Comparison of ENCODE assay signal across 8 cellular contexts in genomic region chr11:68031136-68031459, GRCh38. TPM values are rescaled to one million over a fixed set of nuclear protein-coding genes. Genes with fewer than 3 reads are reported as not detected.
DNase-seq lines count a peak whose midpoint lies in the region; ATAC-seq and TF ChIP-seq lines count a peak whose summit lies in the region.

No MANE protein-coding gene starts in this region.

- peak overlapping the region; percentile 90 to 98 (median 95) for H3K27ac Mint-ChIP-seq in CD4-positive, CD25-positive, alpha-beta regulatory T cell
- peak overlapping the region; percentile 73 to 98 (median 92) for H3K27ac Mint-ChIP-seq in naive thymus-derived CD4-positive, alpha-beta T cell

- peaks cover 27% of the 10 kb centered on the region for H3K79me2 ChIP-seq in OCI-LY3 (ENCODE audit: low read length)

- peak overlapping the region; percentile 58; the same call in 1 of the 2 replicates for H2AFZ ChIP-seq in OCI-LY3 (ENCODE audit: low read depth, low read length)

- peaks cover 0 to 2% (median 0%) of the 10 kb centered on the region in 7 donors for H3K9me3 Mint-ChIP-seq in CD4-positive, CD25-positive, alpha-beta regulatory T cell
- no peaks in the 10 kb centered on the region for H3K9me3 Mint-ChIP-seq in naive thymus-derived CD4-positive, alpha-beta T cell

- H3K4me1 Mint-ChIP-seq in CD4-positive, CD25-positive, alpha-beta regulatory T cell, result peaks cover 0 to 31% (median 10%) of the 10 kb centered on the region in 4 donors
- H3K4me1 Mint-ChIP-seq in naive thymus-derived CD4-positive, alpha-beta T cell, result peaks cover 12 to 32% (median 23%) of the 10 kb centered on the region in 7 donors

- peak overlapping the region; percentile 80 for H3K4me3 ChIP-seq in CD4-positive, CD25-positive, alpha-beta regulatory T cell (ENCODE audit: low read depth, low read length)
- H3K4me3 ChIP-seq in OCI-LY3 (ENCODE audit: low read length), result peak overlapping the region; percentile 92
- peak overlapping the region; percentile 74 for H3K4me3 ChIP-seq in effector memory CD4-positive, alpha-beta T cell (ENCODE audit: insufficient read depth, low read depth, low read length, poor library complexity, severe bottlenecking)
- peak overlapping the region; percentile 98 for H3K4me3 ChIP-seq in naive thymus-derived CD4-positive, alpha-beta T cell (ENCODE audit: low read length)

- peak overlapping the region; percentile 87 for H3K4me2 ChIP-seq in OCI-LY3 (ENCODE audit: low read length)

- CTCF ChIA-PET in naive thymus-derived CD4-positive, alpha-beta T cell (lab: Charles Lee), result interaction anchor here (0.6 to 0.7 kb wide), 2 partner anchors 168 to 547 kb away, joined by 3 read pairs; no protein-coding TSS in a partner anchor

- POLR2A ChIA-PET in naive thymus-derived CD4-positive, alpha-beta T cell (lab: Charles Lee), result interaction anchor here (0.8 to 1.9 kb wide), 5 partner anchors 8 to 28 kb away, joined by 3 to 6 read pairs (median 4); partner anchors contain the start of gene TCIRG1

- TF ChIP-seq CTCF in OCI-LY3 (IDR thresholded peaks at IDR 0.05; ENCODE audit: low read depth, low read length), result no peak

- H3K27me3 Mint-ChIP-seq in CD4-positive, CD25-positive, alpha-beta regulatory T cell, result peaks cover 6% of the 10 kb centered on the region
- H3K27me3 Mint-ChIP-seq in naive thymus-derived CD4-positive, alpha-beta T cell, result no peaks in the 10 kb centered on the region

- no peaks in the 10 kb centered on the region for H3K27me3 ChIP-seq in CD4-positive, CD25-positive, alpha-beta regulatory T cell (ENCODE audit: control insufficient read depth, insufficient read depth, low read length)
- H3K27me3 ChIP-seq in OCI-LY3 (ENCODE audit: low read depth, low read length), result no peaks in the 10 kb centered on the region
- no peaks in the 10 kb centered on the region for H3K27me3 ChIP-seq in effector memory CD4-positive, alpha-beta T cell (replicated peaks; ENCODE audit: control insufficient read depth, insufficient read depth, low read length, poor library complexity, severe bottlenecking)
- no peaks in the 10 kb centered on the region for H3K27me3 ChIP-seq in naive thymus-derived CD4-positive, alpha-beta T cell (ENCODE audit: control insufficient read depth in 2 of 2, insufficient read depth in 2 of 2, low read length in 2 of 2)

- H3K36me3 Mint-ChIP-seq in CD4-positive, CD25-positive, alpha-beta regulatory T cell, result peaks cover 4% of the 10 kb centered on the region
- H3K36me3 Mint-ChIP-seq in naive thymus-derived CD4-positive, alpha-beta T cell, result peaks cover 0 to 13% (median 3%) of the 10 kb centered on the region in 5 donors

- peak overlapping the region; percentile 95 to 99 (median 96) for H3K4me3 Mint-ChIP-seq in CD4-positive, CD25-positive, alpha-beta regulatory T cell
- peak overlapping the region; percentile 90 to 99 (median 96) for H3K4me3 Mint-ChIP-seq in naive thymus-derived CD4-positive, alpha-beta T cell

- peak overlapping the region; percentile 95 for H3K9ac ChIP-seq in OCI-LY3 (ENCODE audit: low read length)

- H4K20me1 ChIP-seq in OCI-LY3 (ENCODE audit: insufficient read depth, low read length), result no peaks in the 10 kb centered on the region

- H3K4me1 ChIP-seq in CD4-positive, CD25-positive, alpha-beta regulatory T cell (ENCODE audit: control insufficient read depth, insufficient read depth, low read length, poor library complexity, severe bottlenecking), result peaks cover 23% of the 10 kb centered on the region
- peaks cover 16% of the 10 kb centered on the region for H3K4me1 ChIP-seq in OCI-LY3 (ENCODE audit: low read length)
- peaks cover 13% of the 10 kb centered on the region for H3K4me1 ChIP-seq in effector memory CD4-positive, alpha-beta T cell (ENCODE audit: control insufficient read depth, insufficient read depth, low read length, poor library complexity, severe bottlenecking)
- H3K4me1 ChIP-seq in naive thymus-derived CD4-positive, alpha-beta T cell (ENCODE audit: control insufficient read depth in 2 of 2, insufficient read depth in 2 of 2, low read length in 2 of 2), result peaks cover 11 to 16% of the 10 kb centered on the region in 2 donors

- H3K9me3 ChIP-seq in CD4-positive, CD25-positive, alpha-beta regulatory T cell (ENCODE audit: control insufficient read depth in 2 of 2, low read length in 2 of 2), result no peaks in the 10 kb centered on the region
- no peaks in the 10 kb centered on the region for H3K9me3 ChIP-seq in OCI-LY3 (ENCODE audit: insufficient read depth, low read length)
- H3K9me3 ChIP-seq in effector memory CD4-positive, alpha-beta T cell (ENCODE audit: control insufficient read depth, low read length), result no peaks in the 10 kb centered on the region
- no peaks in the 10 kb centered on the region for H3K9me3 ChIP-seq in naive thymus-derived CD4-positive, alpha-beta T cell (ENCODE audit: control insufficient read depth in 2 of 3, low read length in 3 of 3)

- intact Hi-C loops in naive thymus-derived CD4-positive, alpha-beta T cell (cut with micrococcal nuclease), result loop anchor here (2.0 to 10.0 kb wide), 4 partner anchors 184 to 1018 kb away; partner anchors contain the start of genes C11orf24 (in 1 of the 2), KMT5B (in 1 of the 2), PPP6R3 (in 1 of the 2) and TPCN2 (in 1 of the 2)
- intact Hi-C loops in head of caudate nucleus (cut with DNase I), result loop anchor here (2.0 kb wide), 1 partner anchor 90 kb away; the partner anchor contains the start of gene CHKA

- peak in 1 of 3 donors; percentile 59 for DNase-seq in CD4-positive, CD25-positive, alpha-beta regulatory T cell
- DNase-seq in effector memory CD4-positive, alpha-beta T cell, result no peak
- DNase-seq in naive thymus-derived CD4-positive, alpha-beta T cell, result peak in 1 of 9 donors; percentile 29
- DNase-seq in 8988T, result no peak
- no peak for DNase-seq in NCI-H1694 (lab: John Stamatoyannopoulos, UW)
- no peak for DNase-seq in head of caudate nucleus
- no peak for DNase-seq in NCI-H2171 treated with DMSO at 0.1 percent for 48 hours (lab: John Stamatoyannopoulos, UW)

- H3K36me3 ChIP-seq in CD4-positive, CD25-positive, alpha-beta regulatory T cell (ENCODE audit: control insufficient read depth, insufficient read depth, low read length), result peaks cover 5% of the 10 kb centered on the region
- peaks cover 11% of the 10 kb centered on the region for H3K36me3 ChIP-seq in OCI-LY3 (replicated peaks; ENCODE audit: low read depth, low read length)
- peaks cover 16% of the 10 kb centered on the region for H3K36me3 ChIP-seq in effector memory CD4-positive, alpha-beta T cell (ENCODE audit: control insufficient read depth, insufficient read depth, low read length)
- H3K36me3 ChIP-seq in naive thymus-derived CD4-positive, alpha-beta T cell (ENCODE audit: control insufficient read depth in 2 of 3, insufficient read depth in 3 of 3, low read length in 3 of 3), result peaks cover 0 to 37% (median 0%) of the 10 kb centered on the region in 3 experiments

- peak overlapping the region; percentile 80 for H3K27ac ChIP-seq in CD4-positive, CD25-positive, alpha-beta regulatory T cell (ENCODE audit: insufficient read depth, low read length, poor library complexity, severe bottlenecking)
- peak overlapping the region; percentile 45 for H3K27ac ChIP-seq in OCI-LY3 (ENCODE audit: low read length)
- peak overlapping the region; percentile 70 for H3K27ac ChIP-seq in effector memory CD4-positive, alpha-beta T cell (ENCODE audit: insufficient read depth, low read length, poor library complexity, severe bottlenecking)
- H3K27ac ChIP-seq in naive thymus-derived CD4-positive, alpha-beta T cell (ENCODE audit: low read depth, low read length), result peak overlapping the region; percentile 97

- ATAC-seq in CD4-positive, CD25-positive, alpha-beta regulatory T cell (ENCODE audit: low read depth in 2 of 2), result no peak
- no peak for ATAC-seq in naive thymus-derived CD4-positive, alpha-beta T cell

RNA-seq across cellular contexts. Expression of gene NDUFS8, which starts 0.6 kb away (rescaled TPM):
- 66.6 TPM for total RNA-seq in CD4-positive, CD25-positive, alpha-beta regulatory T cell
- 100 to 1,000 TPM; 142 to 166 (median 152) TPM for polyA plus RNA-seq in CD4-positive, CD25-positive, alpha-beta regulatory T cell
- total RNA-seq in naive thymus-derived CD4-positive, alpha-beta T cell, result 100 to 1,000 TPM in 1 of 5 experiments, 10 to 100 TPM in 4; 67.1 to 126 (median 80.1) TPM
- polyA plus RNA-seq in naive thymus-derived CD4-positive, alpha-beta T cell, result 100 to 1,000 TPM; 172 to 197 TPM

RNA-seq across cellular contexts. Expression of gene TCIRG1, which starts 7.7 kb away (rescaled TPM):
- total RNA-seq in CD4-positive, CD25-positive, alpha-beta regulatory T cell, result 290 TPM
- 10 to 100 TPM; 33.3 to 63.2 (median 46.2) TPM for polyA plus RNA-seq in CD4-positive, CD25-positive, alpha-beta regulatory T cell
- 100 to 1,000 TPM; 164 to 381 (median 194) TPM for total RNA-seq in naive thymus-derived CD4-positive, alpha-beta T cell
- polyA plus RNA-seq in naive thymus-derived CD4-positive, alpha-beta T cell, result 10 to 100 TPM; 27.3 to 39.0 TPM

RNA-seq across cellular contexts. Expression of gene ALDH3B1, which starts 21.0 kb away (rescaled TPM):
- not detected for total RNA-seq in CD4-positive, CD25-positive, alpha-beta regulatory T cell
- not detected for polyA plus RNA-seq in CD4-positive, CD25-positive, alpha-beta regulatory T cell
- total RNA-seq in naive thymus-derived CD4-positive, alpha-beta T cell, result 10 to 100 TPM in 1 of 5 experiments, 1 to 10 TPM in 1, under 1 TPM in 2, not detected in 1; 0.57 to 29.5 (median 1.9) TPM
- polyA plus RNA-seq in naive thymus-derived CD4-positive, alpha-beta T cell, result under 1 TPM in 1 of 2 donors, not detected in 1; 0.05 TPM

RNA-seq across cellular contexts. Expression of gene UNC93B1, which starts 27.2 kb away (rescaled TPM):
- 19.0 TPM for total RNA-seq in CD4-positive, CD25-positive, alpha-beta regulatory T cell
- 10 to 100 TPM; 12.8 to 16.0 (median 13.9) TPM for polyA plus RNA-seq in CD4-positive, CD25-positive, alpha-beta regulatory T cell
- 10 to 100 TPM; 10.1 to 76.3 (median 21.1) TPM for total RNA-seq in naive thymus-derived CD4-positive, alpha-beta T cell
- 10 to 100 TPM in 1 of 2 donors, 1 to 10 TPM in 1; 4.3 to 12.7 TPM for polyA plus RNA-seq in naive thymus-derived CD4-positive, alpha-beta T cell

Comparison
In these comparisons a context has a peak if more than half of its experiments do, and no peak if none do; other contexts are left out.
1. H3K27ac ChIP-seq: peak in every context shown above with its lines; median percentile 97 in naive thymus-derived CD4-positive, alpha-beta T cell; 80 in CD4-positive, CD25-positive, alpha-beta regulatory T cell; 70 in effector memory CD4-positive, alpha-beta T cell; 45 in OCI-LY3.